In the genomic region with DNA sequence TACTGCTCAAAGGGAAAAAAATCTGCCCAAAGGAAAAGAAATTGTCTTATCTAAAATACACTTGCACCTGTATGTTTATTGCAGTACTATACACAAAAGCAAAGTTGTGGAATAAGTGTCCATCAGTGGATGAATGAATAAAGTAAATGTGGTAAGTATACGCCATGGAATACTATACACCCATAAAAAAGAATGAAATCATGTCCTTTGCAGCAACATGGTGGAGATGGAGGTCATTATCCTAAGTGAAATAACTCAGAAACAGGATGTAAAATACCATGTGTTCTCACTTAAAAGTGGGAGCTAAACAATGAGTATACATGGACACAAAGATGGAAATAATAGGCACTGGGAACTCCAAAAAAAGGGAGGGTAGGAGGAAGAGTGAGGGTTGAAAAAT, we compare ENCODE assay signal across 10 cellular contexts. TPM values are rescaled to one million over a fixed set of nuclear protein-coding genes. Genes with fewer than 3 reads are reported as not detected.
"Had no signal": no experiment of that assay in that cellular context is flagged by ENCODE, and none has a peak within 500 bp of the region (broad histone marks: within the 10 kb centered on the region; RNA-seq: fewer than 3 reads in every experiment).

No MANE protein-coding gene starts in this region.

- H3K4me2 ChIP-seq: KMS-11 had no signal

- ATAC-seq: HepG2 had no signal

- H3K4me3 Mint-ChIP-seq: IgD-negative memory B cell had no signal

- H3K9ac ChIP-seq: KMS-11 had no signal

- H3K27ac Mint-ChIP-seq: IgD-negative memory B cell had no signal

- DNase-seq: IMR-90, Karpas-422, KBM-7, KG1 had no signal

- H3K36me3 Mint-ChIP-seq: IgD-negative memory B cell had no signal

- FAIRE-seq: HepG2, HTR-8/SVneo had no signal

- H3K27ac ChIP-seq: HL-60, KMS-11 had no signal

RNA-seq across cellular contexts. Expression of a gene that starts 3.8 kb away (rescaled TPM):
- total RNA-seq: HepG2, HT1080, IMR-90 had no signal
- polyA plus RNA-seq: HepG2, IgD-negative memory B cell, IMR-90 had no signal
